In the genomic region with DNA sequence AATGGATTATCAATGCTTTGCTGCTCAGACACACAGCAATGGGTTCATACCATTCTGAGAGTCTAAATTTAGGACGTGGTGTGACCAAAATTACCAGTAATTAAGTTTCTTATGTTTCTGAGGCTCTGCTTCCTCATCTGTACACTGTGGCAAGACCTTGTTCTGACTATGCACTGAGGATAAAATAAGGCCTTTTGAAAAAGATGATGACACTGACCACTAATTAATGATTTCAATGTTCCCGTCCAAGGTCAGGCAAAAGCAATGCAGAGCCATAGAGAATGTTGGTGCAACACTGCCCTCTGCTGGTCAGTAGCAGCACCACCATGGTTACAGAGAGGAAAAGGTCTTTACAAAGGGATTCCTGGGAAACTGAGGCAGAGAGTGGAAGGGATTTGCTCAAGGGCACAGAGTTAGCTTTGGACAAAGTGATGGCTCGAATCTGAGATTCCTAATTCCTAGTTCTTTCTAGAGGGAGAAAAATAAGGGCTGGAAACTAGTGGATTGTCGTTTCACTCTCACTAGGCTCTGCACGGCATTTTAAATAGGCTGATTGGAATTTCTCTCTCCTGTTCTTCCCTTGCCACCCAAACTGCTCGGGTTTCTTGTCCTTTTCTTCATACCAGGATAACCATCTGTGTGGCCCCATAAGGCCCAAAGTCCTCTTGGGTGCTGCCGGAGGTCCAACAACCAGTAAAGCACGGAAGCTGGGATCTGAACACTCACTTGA, we compare ENCODE assay signal across 8 cellular contexts. TPM values are rescaled to one million over a fixed set of nuclear protein-coding genes. Genes with fewer than 3 reads are reported as not detected.
A peak's percentile ranks its signal among the peaks of the same experiment; 100 is the strongest.
DNase-seq lines count a peak whose midpoint lies in the region; ATAC-seq and TF ChIP-seq lines count a peak whose summit lies in the region.

No MANE protein-coding gene starts in this region.

- no peaks in the 10 kb centered on the region for H3K79me1 ChIP-seq in trophoblast cell (ENCODE audit: low read length)

- no peak overlapping the region for H3K18ac ChIP-seq in trophoblast cell (ENCODE audit: low read length)

- TF ChIP-seq CTCF in RWPE1 (conservative IDR thresholded peaks at IDR 0.05; ENCODE audit: low read depth), result peak; percentile 89

- DNase-seq in Ammon's horn (ENCODE audit: low spot score) (peak; percentile 92), KG1 (lab: John Stamatoyannopoulos, UW) (peak; percentile 53), RWPE1 (ENCODE audit: low spot score) (peak; percentile 47), globus pallidus (ENCODE audit: low spot score) (peak; percentile 73), trophoblast cell (peak; percentile 29 to 69)
- DNase-seq in activated naive CD4-positive, alpha-beta T cell (lab: John Stamatoyannopoulos, UW), result peak; percentile 7 to 47 (median 28)

- no peak overlapping the region for H2AK5ac ChIP-seq in trophoblast cell (ENCODE audit: low read length)

- no peak overlapping the region for H2AFZ ChIP-seq in trophoblast cell (ENCODE audit: insufficient read depth, low read length, poor library complexity)

- no peak overlapping the region for H4K91ac ChIP-seq in trophoblast cell (ENCODE audit: low read depth, low read length)

- H3K23ac ChIP-seq in trophoblast cell (ENCODE audit: low read length), result no peak overlapping the region

- WGBS in trophoblast cell (ENCODE audit: extremely low coverage, insufficient coverage, insufficient read length), result no CpG with 5 or more reads among the region's 8 CpGs

- H3K36me3 ChIP-seq in trophoblast cell (ENCODE audit: control insufficient read depth in 1 of 2, insufficient read depth in 2 of 2, low read length in 2 of 2), result no peaks in the 10 kb centered on the region

- no peaks in the 10 kb centered on the region for H3K27me3 ChIP-seq in trophoblast cell (ENCODE audit: insufficient read depth, low read length)

- H3K14ac ChIP-seq in trophoblast cell (ENCODE audit: low read length), result no peak overlapping the region

- no peaks in the 10 kb centered on the region for H3K79me2 ChIP-seq in trophoblast cell (ENCODE audit: control insufficient read depth, insufficient read depth, low read length, poor library complexity)

- no peak overlapping the region for H2BK5ac ChIP-seq in trophoblast cell (ENCODE audit: low read depth, low read length, poor library complexity)

- H3K9me3 ChIP-seq in trophoblast cell (ENCODE audit: insufficient read depth, low read depth, low read length), result no peaks in the 10 kb centered on the region

- POLR2A ChIA-PET in RWPE1 (lab: Yijun Ruan, JAX; ENCODE audit: low non-redundant PET), result interaction anchor here (0.6 kb wide), 1 partner anchor 815 kb away, joined by 3 read pairs; no protein-coding TSS in a partner anchor

- no peak overlapping the region for H4K12ac ChIP-seq in trophoblast cell (ENCODE audit: low read depth, low read length)

- H2BK120ac ChIP-seq in trophoblast cell (ENCODE audit: insufficient read depth, low read length, poor library complexity), result no peak overlapping the region

- no peak overlapping the region for H3K4me2 ChIP-seq in trophoblast cell (ENCODE audit: low read length)

- no peak overlapping the region for H2BK12ac ChIP-seq in trophoblast cell (ENCODE audit: low read length)

- CTCF ChIA-PET in RWPE1 (lab: Yijun Ruan, JAX), result interaction anchor here (0.6 to 1.0 kb wide), 6 partner anchors 14 to 808 kb away, joined by 3 to 6 read pairs (median 3); no protein-coding TSS in a partner anchor

- H3K4me1 ChIP-seq in trophoblast cell (ENCODE audit: control insufficient read depth in 1 of 2, insufficient read depth in 2 of 2, low read length in 2 of 2), result peaks cover 0 to 5% of the 10 kb centered on the region in 2 experiments

- H3K4me3 ChIP-seq in trophoblast cell (ENCODE audit: low read depth, low read length), result no peak overlapping the region

- no peak overlapping the region for H3K9ac ChIP-seq in trophoblast cell (ENCODE audit: low read length)

- ATAC-seq in GM18907 (IDR thresholded peaks at IDR 0.05; ENCODE audit: unreplicated experiment), result peak; percentile 76
- no peak for ATAC-seq in GM19324 (IDR thresholded peaks at IDR 0.05; ENCODE audit: low FRiP score, unreplicated experiment)

- H4K8ac ChIP-seq in trophoblast cell (ENCODE audit: low read depth, low read length), result no peak overlapping the region

- H3K27ac ChIP-seq in RWPE1, result no peak overlapping the region
- H3K27ac ChIP-seq in trophoblast cell (ENCODE audit: low read depth, low read length), result no peak overlapping the region

- H3K4ac ChIP-seq in trophoblast cell (ENCODE audit: low read depth, low read length), result no peak overlapping the region

RNA-seq across cellular contexts. Expression of gene P2RX7, which starts 22.3 kb away (rescaled TPM):
- polyA plus RNA-seq in trophoblast cell (2013), result 0.01 TPM in 2 replicates

Comparison
In these comparisons a context has a peak if more than half of its experiments do, and no peak if none do; other contexts are left out.
1. DNase-seq: peak in every context shown above with its lines; median percentile 92 in Ammon's horn; 73 in globus pallidus; 53 in KG1; 49 in trophoblast cell; 47 in RWPE1; 28 in activated naive CD4-positive, alpha-beta T cell.